Comparison of ENCODE assay signal across 21 cellular contexts in the genomic region with DNA sequence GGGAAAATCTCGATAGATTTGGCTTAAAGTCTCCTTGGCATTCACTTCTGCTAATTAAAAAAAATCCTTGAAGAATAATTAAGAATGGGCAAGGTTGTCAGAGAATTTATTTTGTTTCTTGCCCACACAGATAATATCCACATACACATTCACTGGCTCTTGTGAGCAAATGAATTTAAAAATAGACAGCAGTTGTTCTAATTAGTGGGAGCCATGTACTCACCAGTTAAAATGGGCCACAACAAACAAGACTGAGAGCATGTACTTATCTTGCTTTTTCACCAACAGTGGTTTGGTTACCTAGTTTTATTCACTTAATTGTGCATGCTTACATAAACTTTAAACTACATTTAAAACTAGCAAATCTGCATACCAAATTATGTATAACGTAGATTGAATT. TPM values are rescaled to one million over a fixed set of nuclear protein-coding genes. Genes with fewer than 3 reads are reported as not detected.
A peak's percentile ranks its signal among the peaks of the same experiment; 100 is the strongest.
DNase-seq lines count a peak whose midpoint lies in the region; ATAC-seq and TF ChIP-seq lines count a peak whose summit lies in the region.
"Had no signal": no experiment of that assay in that cellular context is flagged by ENCODE, and none has a peak within 500 bp of the region (broad histone marks: within the 10 kb centered on the region; RNA-seq: fewer than 3 reads in every experiment).

No MANE protein-coding gene starts in this region.

- peaks cover 32% of the 10 kb centered on the region for H3K4me1 ChIP-seq in psoas muscle
- H3K4me1 ChIP-seq in skeletal muscle tissue (ENCODE audit: control insufficient read depth in 3 of 3, insufficient read depth in 3 of 3, low read length in 3 of 3): peaks cover 5 to 21% (median 10%) of the 10 kb centered on the region in 3 donors
- H3K4me1 ChIP-seq: A549, BE2C, HAP-1 had no signal

- TF ChIP-seq CTCF in VCaP (conservative IDR thresholded peaks at IDR 0.05) (no peak), psoas muscle (IDR thresholded peaks at IDR 0.05) (no peak)

- no peaks in the 10 kb centered on the region for H3K27me3 ChIP-seq in psoas muscle (ENCODE audit: insufficient read depth in 3 of 3, low read length in 2 of 3)
- no peaks in the 10 kb centered on the region for H3K27me3 ChIP-seq in skeletal muscle tissue (ENCODE audit: control insufficient read depth in 3 of 3, insufficient read depth in 3 of 3, low read length in 3 of 3)
- H3K27me3 ChIP-seq: BE2C; BLaER1 treated with 17β-estradiol and CSF1 and Interleukin-3, amounts not matched to agents 10 nM and 100 nM had no signal

- H3K36me3 ChIP-seq in psoas muscle (ENCODE audit: insufficient read depth in 1 of 2, low read depth in 1 of 2) (no peaks in the 10 kb centered on the region), skeletal muscle tissue (ENCODE audit: control insufficient read depth in 3 of 3, insufficient read depth in 3 of 3, low read length in 3 of 3) (no peaks in the 10 kb centered on the region)
- H3K36me3 ChIP-seq: BE2C; BLaER1 treated with 17β-estradiol and CSF1 and Interleukin-3, amounts not matched to agents 10 nM and 100 nM; HAP-1 had no signal

- H3K4me3 ChIP-seq in psoas muscle (no peak overlapping the region), skeletal muscle tissue (ENCODE audit: low read length in 3 of 3) (no peak overlapping the region)
- H3K4me3 ChIP-seq: A549; BLaER1 treated with 17β-estradiol and CSF1 and Interleukin-3, amounts not matched to agents 10 nM and 100 nM; HAP-1 had no signal

- no peaks in the 10 kb centered on the region for H3K9me3 ChIP-seq in psoas muscle
- no peaks in the 10 kb centered on the region for H3K9me3 ChIP-seq in skeletal muscle tissue (ENCODE audit: control insufficient read depth in 3 of 3, low read length in 3 of 3)
- H3K9me3 ChIP-seq: A549; BE2C; BLaER1 treated with 17β-estradiol and CSF1 and Interleukin-3, amounts not matched to agents 10 nM and 100 nM; HAP-1 had no signal

- DNase-seq in Right ventricle myocardium superior: no peak
- DNase-seq in cardiac septum (ENCODE audit: low spot score): no peak
- no peak for DNase-seq in psoas muscle
- no peak for DNase-seq in ureter (ENCODE audit: low spot score)
- DNase-seq in activated gamma-delta T cell treated with Interleukin-2 at 50 U/mL for 16 hours: no peak
- DNase-seq: ACHN; AML-193; BE2C; CD4-positive, alpha-beta T cell; CD8-positive, alpha-beta memory T cell; DMS 273 treated with DMSO at 0.1 percent for 48 hours; DMS79 treated with DMSO at 0.1 percent for 48 hours; GF-D8; GOT3; HFFc6 had no signal

- no peak overlapping the region for H3K9ac ChIP-seq in skeletal muscle tissue (ENCODE audit: low read depth in 1 of 3, low read length in 3 of 3)
- H3K9ac ChIP-seq: BLaER1 treated with 17β-estradiol and CSF1 and Interleukin-3, amounts not matched to agents 10 nM and 100 nM had no signal

- ATAC-seq in Right ventricle myocardium superior (ENCODE audit: poor library complexity): peak; percentile 30
- ATAC-seq in psoas muscle: peak; percentile 79 to 93 (median 88)
- ATAC-seq: A549 had no signal

- peak overlapping the region; percentile 50; the same call in 1 of the 2 replicates for H3K27ac ChIP-seq in VCaP
- H3K27ac ChIP-seq in psoas muscle: peak overlapping the region; percentile 84
- H3K27ac ChIP-seq in skeletal muscle tissue (ENCODE audit: low read depth, low read length): peak overlapping the region; percentile 90
- H3K27ac ChIP-seq: 22Rv1; A549; BLaER1 treated with 17β-estradiol and CSF1 and Interleukin-3, amounts not matched to agents 10 nM and 100 nM had no signal

- intact Hi-C loops in Right ventricle myocardium superior (cut with DNase I) (no loop called here), cardiac septum (cut with DNase I) (no loop called here), psoas muscle (cut with DNase I) (no loop called here)

- 61 to 67% (median 63%) methylated on average over 2 of the region's 2 CpGs for WGBS in psoas muscle, 3 donors

RNA-seq across cellular contexts. Expression of a gene that starts 53.5 kb away (rescaled TPM):
- total RNA-seq in Right ventricle myocardium superior: 187 TPM
- total RNA-seq in cardiac septum: 135 TPM
- 100 to 1,000 TPM in 1 of 4 donors, 10 to 100 TPM in 3; 25.8 to 100 (median 33.6) TPM for total RNA-seq in psoas muscle
- 10 to 100 TPM in 1 of 3 donors, 1 to 10 TPM in 2; 3.3 to 16.8 (median 8.9) TPM for polyA plus RNA-seq in psoas muscle
- 152 TPM for total RNA-seq in skeletal muscle tissue
- total RNA-seq in ureter: 12.8 TPM
